ENCODE assay signal across 12 cellular contexts in the genomic region with DNA sequence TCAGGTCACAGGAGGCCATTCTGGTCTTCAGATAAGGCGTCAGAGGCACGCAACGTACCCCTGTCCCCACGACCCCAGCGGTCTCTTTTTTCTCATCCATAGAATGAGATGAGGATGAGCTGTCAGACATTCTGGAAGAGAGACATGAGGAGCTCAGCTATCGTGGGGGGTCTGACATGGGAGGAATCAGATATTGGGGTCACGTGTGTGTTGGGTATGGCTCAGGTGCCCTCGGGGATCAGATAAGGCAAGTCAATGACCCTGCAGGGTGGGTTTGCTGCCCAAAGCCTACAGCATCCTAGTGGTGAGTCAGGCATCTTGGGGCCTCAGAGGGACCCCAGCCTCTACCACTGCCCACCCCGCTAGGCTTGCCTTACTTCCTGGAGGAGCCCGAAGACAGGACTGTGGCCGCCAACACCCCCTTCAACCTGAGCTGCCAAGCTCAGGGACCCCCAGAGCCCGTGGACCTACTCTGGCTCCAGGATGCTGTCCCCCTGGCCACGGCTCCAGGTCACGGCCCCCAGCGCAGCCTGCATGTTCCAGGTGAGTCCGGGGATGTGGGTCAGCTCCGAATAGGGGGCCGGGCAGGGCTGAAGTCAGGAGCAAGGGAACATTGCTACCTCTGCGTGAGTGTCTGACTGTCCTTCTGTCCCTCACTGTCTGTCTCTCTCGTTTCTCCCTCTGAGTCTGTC. TPM values are rescaled to one million over a fixed set of nuclear protein-coding genes. Genes with fewer than 3 reads are reported as not detected.
A peak's percentile ranks its signal among the peaks of the same experiment; 100 is the strongest.
DNase-seq lines count a peak whose midpoint lies in the region; ATAC-seq and TF ChIP-seq lines count a peak whose summit lies in the region.
"Had no signal": no experiment of that assay in that cellular context is flagged by ENCODE, and none has a peak within 500 bp of the region (broad histone marks: within the 10 kb centered on the region; RNA-seq: fewer than 3 reads in every experiment).

No MANE protein-coding gene starts in this region.

- DNase-seq in Right ventricle myocardium inferior (ENCODE audit: missing footprints), result peak; percentile 50
- no peak for DNase-seq in left cardiac atrium
- DNase-seq in coronary artery (ENCODE audit: low spot score), result no peak
- DNase-seq in neural progenitor cell (ENCODE audit: low spot score), result no peak
- no peak for DNase-seq in uterus
- DNase-seq in GM19240 (ENCODE audit: insufficient read length, low spot score), result no peak
- DNase-seq: activated naive CD4-positive, alpha-beta T cell treated with Interleukin-2 at 50 U/mL for 16 hours; immature natural killer cell; naive thymus-derived CD4-positive, alpha-beta T cell had no signal

- H3F3A ChIP-seq in neural progenitor cell (ENCODE audit: low read depth), result peaks cover 26% of the 10 kb centered on the region

- no peaks in the 10 kb centered on the region for H4K20me1 ChIP-seq in neural progenitor cell (ENCODE audit: low read depth)

- no peak for TF ChIP-seq CTCF in coronary artery (IDR thresholded peaks at IDR 0.05)
- TF ChIP-seq CTCF in neural progenitor cell (IDR thresholded peaks at IDR 0.05), result no peak
- TF ChIP-seq CTCF in uterus (IDR thresholded peaks at IDR 0.05), result no peak

- H3K4me1 Mint-ChIP-seq in neural progenitor cell, result peaks cover 60% of the 10 kb centered on the region

- no peak overlapping the region for H2AFZ ChIP-seq in neural progenitor cell (replicated peaks)

- peak overlapping the region; percentile 90 to 91 for H3K27ac ChIP-seq in coronary artery
- H3K27ac ChIP-seq in neural progenitor cell, result no peak overlapping the region
- peak overlapping the region; percentile 91 to 96 for H3K27ac ChIP-seq in uterus
- H3K27ac ChIP-seq: HL-60 had no signal

- intact Hi-C loops in Right ventricle myocardium inferior (cut with DNase I) (no loop called here), left cardiac atrium (cut with DNase I) (no loop called here), uterus (cut with DNase I; ENCODE audit: low total_unique reads) (no loop called here)

- H3K9me3 ChIP-seq in neural progenitor cell (ENCODE audit: low read depth) (no peaks in the 10 kb centered on the region), uterus (no peaks in the 10 kb centered on the region)

- H3K36me3 Mint-ChIP-seq in neural progenitor cell, result peaks cover 5% of the 10 kb centered on the region
- H3K36me3 Mint-ChIP-seq: immature natural killer cell had no signal

- H3K36me3 ChIP-seq in neural progenitor cell, result no peaks in the 10 kb centered on the region
- no peaks in the 10 kb centered on the region for H3K36me3 ChIP-seq in uterus

- H3K27me3 ChIP-seq in neural progenitor cell (no peaks in the 10 kb centered on the region), uterus (no peaks in the 10 kb centered on the region)

- TF ChIP-seq POLR2A in uterus (IDR thresholded peaks at IDR 0.05), result no peak

- H3K9ac ChIP-seq in neural progenitor cell, result no peak overlapping the region

- peaks cover 20% of the 10 kb centered on the region for H3K27me3 Mint-ChIP-seq in neural progenitor cell (ENCODE audit: insufficient read depth, low read depth)

- H3K4me3 ChIP-seq in coronary artery, result peak overlapping the region; percentile 72
- H3K4me3 ChIP-seq in neural progenitor cell, result no peak overlapping the region
- no peak overlapping the region for H3K4me3 ChIP-seq in uterus

- H3K4me3 Mint-ChIP-seq in neural progenitor cell, result peak overlapping the region; percentile 79
- H3K4me3 Mint-ChIP-seq: naive thymus-derived CD4-positive, alpha-beta T cell had no signal

- H3K9me3 Mint-ChIP-seq in neural progenitor cell, result no peaks in the 10 kb centered on the region
- H3K9me3 Mint-ChIP-seq: immature natural killer cell had no signal

- H3K4me1 ChIP-seq in neural progenitor cell, result peaks cover 19% of the 10 kb centered on the region
- H3K4me1 ChIP-seq in uterus, result peaks cover 0 to 5% of the 10 kb centered on the region in 2 donors

- H3K4me2 ChIP-seq in neural progenitor cell, result no peak overlapping the region

- H3K79me2 ChIP-seq in neural progenitor cell (ENCODE audit: low read depth), result peaks cover 19% of the 10 kb centered on the region

- H3K27ac Mint-ChIP-seq in neural progenitor cell, result no peak overlapping the region

- ATAC-seq in Right ventricle myocardium inferior, result no peak
- no peak for ATAC-seq in left cardiac atrium
- no peak for ATAC-seq in HG03097 (IDR thresholded peaks at IDR 0.05; ENCODE audit: low FRiP score, unreplicated experiment)
- no peak for ATAC-seq in HG02678 (IDR thresholded peaks at IDR 0.05; ENCODE audit: unreplicated experiment)
- ATAC-seq: naive thymus-derived CD4-positive, alpha-beta T cell had no signal

RNA-seq across cellular contexts. Expression of gene AXL, which starts 2.6 kb away (rescaled TPM):
- total RNA-seq in Right ventricle myocardium inferior, result 19.8 TPM
- total RNA-seq in left cardiac atrium, result 10 to 100 TPM; 27.5 to 31.8 TPM
- total RNA-seq in neural progenitor cell (ENCODE audit: low replicate concordance), result 24.7 and 45.6 TPM in 2 replicates
- total RNA-seq in uterus, result 10 to 100 TPM; 22.3 to 86.5 (median 60.6) TPM

RNA-seq across cellular contexts. Expression of gene CYP2S1, which starts 28.6 kb away (rescaled TPM):
- 0.73 TPM for total RNA-seq in Right ventricle myocardium inferior
- total RNA-seq in left cardiac atrium, result 1 to 10 TPM; 1.1 to 1.3 TPM
- total RNA-seq in neural progenitor cell (ENCODE audit: low replicate concordance), result 2.0 and 8.3 TPM in 2 replicates
- 1 to 10 TPM in 1 of 4 donors, under 1 TPM in 1, not detected in 2; 0.48 to 1.2 TPM for total RNA-seq in uterus

RNA-seq across cellular contexts. Expression of gene HNRNPUL1, which starts 42.5 kb away (rescaled TPM):
- 110 TPM for total RNA-seq in Right ventricle myocardium inferior
- 100 to 1,000 TPM; 116 to 147 TPM for total RNA-seq in left cardiac atrium
- total RNA-seq in neural progenitor cell (ENCODE audit: low replicate concordance), result 126 and 188 TPM in 2 replicates
- total RNA-seq in uterus, result 100 to 1,000 TPM in 2 of 4 donors, 10 to 100 TPM in 2; 49.7 to 219 (median 87.4) TPM
